ENCODE assay signal across 1 cellular context in genomic region chr1:109826930-109827349, GRCh38.
TF ChIP-seq lines count a peak whose summit lies in the region.

No MANE protein-coding gene starts in this region.

TF ChIP-seq in K562, 482 proteins besides CTCF, POLR2A, EP300 and RAD21 (continued from another document and continues in another):
- peak; percentile 87 for TF ChIP-seq USF1 (CRISPR knock-in tag; IDR thresholded peaks at IDR 0.05)
- no peak for TF ChIP-seq SETDB1 (IDR thresholded peaks at IDR 0.05; ENCODE audit: low read length)
- no peak for TF ChIP-seq MXI1 (IDR thresholded peaks at IDR 0.05; ENCODE audit: low read depth, low read length)
- TF ChIP-seq RBM14 (IDR thresholded peaks at IDR 0.05; ENCODE audit: borderline replicate concordance, insufficient read depth, low read depth, low read length): no peak
- no peak for TF ChIP-seq AFF1 (IDR thresholded peaks at IDR 0.05; ENCODE audit: low read depth in 1 of 2, partially characterized antibody in 2 of 2)
- no peak; the same call in 1 of the 2 replicates for TF ChIP-seq CTBP1 (IDR thresholded peaks at IDR 0.05; ENCODE audit: borderline replicate concordance)
- TF ChIP-seq ZNF583 (CRISPR knock-in tag; IDR thresholded peaks at IDR 0.05): peak; percentile 92
- TF ChIP-seq ZNF274 (IDR thresholded peaks at IDR 0.05; ENCODE audit: borderline replicate concordance, low read depth, low read length): no peak
- TF ChIP-seq MIER1 (IDR thresholded peaks at IDR 0.05; ENCODE audit: low read depth): no peak
- TF ChIP-seq GABPB1 (CRISPR knock-in tag; IDR thresholded peaks at IDR 0.05): no peak
- TF ChIP-seq HDAC3 (IDR thresholded peaks at IDR 0.05; ENCODE audit: borderline replicate concordance, partially characterized antibody): no peak
- no peak for TF ChIP-seq NCOA1 (IDR thresholded peaks at IDR 0.05; ENCODE audit: low read depth)
- TF ChIP-seq, protein P1, sequence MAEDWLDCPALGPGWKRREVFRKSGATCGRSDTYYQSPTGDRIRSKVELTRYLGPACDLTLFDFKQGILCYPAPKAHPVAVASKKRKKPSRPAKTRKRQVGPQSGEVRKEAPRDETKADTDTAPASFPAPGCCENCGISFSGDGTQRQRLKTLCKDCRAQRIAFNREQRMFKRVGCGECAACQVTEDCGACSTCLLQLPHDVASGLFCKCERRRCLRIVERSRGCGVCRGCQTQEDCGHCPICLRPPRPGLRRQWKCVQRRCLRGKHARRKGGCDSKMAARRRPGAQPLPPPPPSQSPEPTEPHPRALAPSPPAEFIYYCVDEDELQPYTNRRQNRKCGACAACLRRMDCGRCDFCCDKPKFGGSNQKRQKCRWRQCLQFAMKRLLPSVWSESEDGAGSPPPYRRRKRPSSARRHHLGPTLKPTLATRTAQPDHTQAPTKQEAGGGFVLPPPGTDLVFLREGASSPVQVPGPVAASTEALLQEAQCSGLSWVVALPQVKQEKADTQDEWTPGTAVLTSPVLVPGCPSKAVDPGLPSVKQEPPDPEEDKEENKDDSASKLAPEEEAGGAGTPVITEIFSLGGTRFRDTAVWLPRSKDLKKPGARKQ (CRISPR knock-in tag; IDR thresholded peaks at IDR 0.05): peak; percentile 47; the same call in 1 of the 2 replicates
- no peak for TF ChIP-seq NR3C1 (CRISPR knock-in tag; IDR thresholded peaks at IDR 0.05)
- no peak for TF ChIP-seq ZBED1 (IDR thresholded peaks at IDR 0.05)
- TF ChIP-seq EWSR1 (IDR thresholded peaks at IDR 0.05; ENCODE audit: borderline replicate concordance, low read depth, partially characterized antibody): no peak
- TF ChIP-seq HMGN3 (IDR thresholded peaks at IDR 0.05; ENCODE audit: borderline replicate concordance, extremely low read depth, insufficient read length, low read depth, low read length): no peak
- peak; percentile 78 for TF ChIP-seq GTF2A2 (tag; IDR thresholded peaks at IDR 0.05)
- peak; percentile 38 for TF ChIP-seq NCOR1 (IDR thresholded peaks at IDR 0.05)
- TF ChIP-seq PREB (CRISPR knock-in tag; IDR thresholded peaks at IDR 0.05): no peak
- no peak for TF ChIP-seq THRA (IDR thresholded peaks at IDR 0.05)
- no peak for TF ChIP-seq RNF2 (IDR thresholded peaks at IDR 0.05)
- TF ChIP-seq, protein P2, sequence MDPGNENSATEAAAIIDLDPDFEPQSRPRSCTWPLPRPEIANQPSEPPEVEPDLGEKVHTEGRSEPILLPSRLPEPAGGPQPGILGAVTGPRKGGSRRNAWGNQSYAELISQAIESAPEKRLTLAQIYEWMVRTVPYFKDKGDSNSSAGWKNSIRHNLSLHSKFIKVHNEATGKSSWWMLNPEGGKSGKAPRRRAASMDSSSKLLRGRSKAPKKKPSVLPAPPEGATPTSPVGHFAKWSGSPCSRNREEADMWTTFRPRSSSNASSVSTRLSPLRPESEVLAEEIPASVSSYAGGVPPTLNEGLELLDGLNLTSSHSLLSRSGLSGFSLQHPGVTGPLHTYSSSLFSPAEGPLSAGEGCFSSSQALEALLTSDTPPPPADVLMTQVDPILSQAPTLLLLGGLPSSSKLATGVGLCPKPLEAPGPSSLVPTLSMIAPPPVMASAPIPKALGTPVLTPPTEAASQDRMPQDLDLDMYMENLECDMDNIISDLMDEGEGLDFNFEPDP (CRISPR knock-in tag; IDR thresholded peaks at IDR 0.05): no peak
- no peak for TF ChIP-seq FOXJ2 (tag; IDR thresholded peaks at IDR 0.05)
- TF ChIP-seq, protein P3, sequence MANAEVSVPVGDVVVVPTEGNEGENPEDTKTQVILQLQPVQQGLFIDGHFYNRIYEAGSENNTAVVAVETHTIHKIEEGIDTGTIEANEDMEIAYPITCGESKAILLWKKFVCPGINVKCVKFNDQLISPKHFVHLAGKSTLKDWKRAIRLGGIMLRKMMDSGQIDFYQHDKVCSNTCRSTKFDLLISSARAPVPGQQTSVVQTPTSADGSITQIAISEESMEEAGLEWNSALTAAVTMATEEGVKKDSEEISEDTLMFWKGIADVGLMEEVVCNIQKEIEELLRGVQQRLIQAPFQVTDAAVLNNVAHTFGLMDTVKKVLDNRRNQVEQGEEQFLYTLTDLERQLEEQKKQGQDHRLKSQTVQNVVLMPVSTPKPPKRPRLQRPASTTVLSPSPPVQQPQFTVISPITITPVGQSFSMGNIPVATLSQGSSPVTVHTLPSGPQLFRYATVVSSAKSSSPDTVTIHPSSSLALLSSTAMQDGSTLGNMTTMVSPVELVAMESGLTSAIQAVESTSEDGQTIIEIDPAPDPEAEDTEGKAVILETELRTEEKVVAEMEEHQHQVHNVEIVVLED (CRISPR knock-in tag; IDR thresholded peaks at IDR 0.05): peak; percentile 55
- 0 out of 4 replicates have a peak, but pooled peaks of 1 of the 2 experiments have one; percentile 9 for TF ChIP-seq KDM1A (IDR thresholded peaks at IDR 0.05)
- TF ChIP-seq PKNOX1 (IDR thresholded peaks at IDR 0.05): no peak
- TF ChIP-seq BRCA1 (IDR thresholded peaks at IDR 0.05): no peak
- TF ChIP-seq BRCA1 (CRISPR knock-in tag; IDR thresholded peaks at IDR 0.05): no peak
- TF ChIP-seq CSDE1 (IDR thresholded peaks at IDR 0.05): no peak
- TF ChIP-seq POLR2H (tag; IDR thresholded peaks at IDR 0.05; ENCODE audit: low read depth): no peak
- TF ChIP-seq CHD2 (IDR thresholded peaks at IDR 0.05; ENCODE audit: low read depth, low read length): no peak
- TF ChIP-seq POLR3G (IDR thresholded peaks at IDR 0.05; ENCODE audit: extremely low read depth, insufficient read length, insufficient replicate concordance): no peak
- TF ChIP-seq MEF2A (IDR thresholded peaks at IDR 0.05; ENCODE audit: control insufficient read depth, low read depth, low read length): no peak
- peak; percentile 97 for TF ChIP-seq ERF (CRISPR knock-in tag; IDR thresholded peaks at IDR 0.05)
- TF ChIP-seq RBM17 (IDR thresholded peaks at IDR 0.05; ENCODE audit: borderline replicate concordance, low read depth, low read length): no peak
